Comparison of ENCODE assay signal across 25 cellular contexts in the genomic region with DNA sequence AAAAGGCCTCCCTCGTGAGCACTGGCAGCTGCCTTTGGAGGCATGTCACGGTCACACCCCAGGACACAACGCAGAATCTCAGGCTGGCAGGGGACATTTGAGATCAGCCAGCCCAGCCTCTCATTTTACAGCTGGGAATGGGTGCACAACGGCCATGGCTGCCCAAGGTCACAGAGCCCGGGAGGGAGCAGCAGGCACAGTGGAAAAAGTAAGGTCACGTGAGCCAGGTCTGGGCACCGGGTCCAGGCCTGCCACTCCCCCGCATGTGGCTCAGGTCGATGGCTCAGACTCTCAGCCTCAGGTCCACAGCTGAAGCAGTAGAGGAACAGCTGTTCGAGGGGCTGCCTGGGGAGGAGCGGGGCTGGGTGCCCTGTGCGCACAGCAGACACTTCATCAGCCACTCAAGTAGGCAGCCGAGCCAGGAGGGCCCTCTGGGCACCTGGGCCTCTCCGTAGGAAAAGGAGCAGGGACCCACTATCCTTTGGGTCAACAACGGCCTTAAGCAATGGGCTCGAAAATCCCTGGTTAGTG.
DNase-seq lines count a peak whose midpoint lies in the region; ATAC-seq and TF ChIP-seq lines count a peak whose summit lies in the region.
"Had no signal": no experiment of that assay in that cellular context is flagged by ENCODE, and none has a peak within 500 bp of the region (broad histone marks: within the 10 kb centered on the region; RNA-seq: fewer than 3 reads in every experiment).

No MANE protein-coding gene starts in this region.

- intact Hi-C loops in spleen (cut with DNase I; ENCODE audit: low total_unique reads): no loop called here
- intact Hi-C loops in adrenal gland (cut with DNase I): no loop called here

- peak; percentile 27 for ATAC-seq in left lobe of liver
- no peak for ATAC-seq in HG02852 (IDR thresholded peaks at IDR 0.05; ENCODE audit: unreplicated experiment)
- ATAC-seq: WTC11 had no signal

- H3K27ac Mint-ChIP-seq in chondrocyte (ENCODE audit: unreplicated experiment): no peak overlapping the region
- no peak overlapping the region for H3K27ac Mint-ChIP-seq in type B pancreatic cell
- H3K27ac Mint-ChIP-seq: activated T-helper 2 cell treated with anti-CD3 and anti-CD28 coated beads, Interferon-gamma antibody, Interleukin-2, Interleukin-4, amounts not matched to agents 10 μg/mL and 5 μg/mL and 100 μg/mL, durations not matched to agents 14 hours and 24 hours and 36 hours; CD4-positive, CD25-positive, alpha-beta regulatory T cell; WTC11 had no signal

- H3K27me3 Mint-ChIP-seq in chondrocyte (ENCODE audit: low read depth): no peaks in the 10 kb centered on the region
- H3K27me3 Mint-ChIP-seq in type B pancreatic cell: no peaks in the 10 kb centered on the region
- H3K27me3 Mint-ChIP-seq: CD4-positive, CD25-positive, alpha-beta regulatory T cell; central memory CD8-positive, alpha-beta T cell had no signal

- no peaks in the 10 kb centered on the region for H3K9me3 Mint-ChIP-seq in chondrocyte (ENCODE audit: low read depth)
- no peaks in the 10 kb centered on the region for H3K9me3 Mint-ChIP-seq in type B pancreatic cell
- H3K9me3 Mint-ChIP-seq: activated T-helper 2 cell treated with anti-CD3 and anti-CD28 coated beads, Interferon-gamma antibody, Interleukin-2, Interleukin-4, amounts not matched to agents 10 μg/mL and 5 μg/mL and 100 μg/mL, durations not matched to agents 14 hours and 24 hours and 36 hours; CD4-positive, CD25-positive, alpha-beta regulatory T cell; central memory CD8-positive, alpha-beta T cell; WTC11 had no signal

- no peaks in the 10 kb centered on the region for H3K4me1 Mint-ChIP-seq in chondrocyte (ENCODE audit: low read depth)
- no peaks in the 10 kb centered on the region for H3K4me1 Mint-ChIP-seq in type B pancreatic cell (ENCODE audit: unreplicated experiment)
- H3K4me1 Mint-ChIP-seq: CD4-positive, CD25-positive, alpha-beta regulatory T cell; central memory CD8-positive, alpha-beta T cell; WTC11 had no signal

- 81 to 85% (median 84%) methylated on average over 15 to 16 of the region's 16 CpGs for WGBS in spleen, 5 donors
- WGBS in adrenal gland, 4 donors: 75 to 83% (median 79%) methylated on average over 16 of the region's 16 CpGs

- DNase-seq in activated CD4-positive, CD25-positive, alpha-beta regulatory T cell treated with anti-CD3 and anti-CD28 coated beads, Interleukin-2, amount 50 U/mL, for 72 hours: peak; percentile 28
- no peak for DNase-seq in activated CD4-positive, CD25-positive, alpha-beta regulatory T cell (lab: John Stamatoyannopoulos, UW)
- peak; percentile 99 for DNase-seq in chondrocyte (ENCODE audit: low spot score)
- no peak for DNase-seq in left lobe of liver (ENCODE audit: low spot score)
- DNase-seq in spleen: peak; percentile 83
- DNase-seq in adrenal gland: no peak
- no peak for DNase-seq in type B pancreatic cell (ENCODE audit: extremely low spot score, unreplicated experiment)
- DNase-seq: activated CD4-positive, alpha-beta T cell treated with anti-CD3 and anti-CD28 coated beads, Interleukin-2, amount 50 U/mL, for 48 hours; CD4-positive, CD25-positive, alpha-beta regulatory T cell; HCEC 1CT; mammary epithelial cell; NCI-H1417 treated with DMSO at 0.1 percent for 48 hours; NCI-H2081; NCI-H226; nucleus accumbens; SJCRH30; small intestine; stimulated activated CD4-positive, alpha-beta T cell treated with anti-CD3 and anti-CD28 coated beads, Interleukin-2, amount 100 ng/mL, for 24 hours; T1000 had no signal

- H3K9me3 ChIP-seq in spleen (peaks cover 0 to 67% (median 38%) of the 10 kb centered on the region in 8 donors), adrenal gland (replicated peaks in 1 of 3) (no peaks in the 10 kb centered on the region)
- H3K9me3 ChIP-seq: SJCRH30 had no signal

- H3K27ac ChIP-seq in spleen (no peak overlapping the region), adrenal gland (no peak overlapping the region)
- H3K27ac ChIP-seq: 22Rv1, KMS-11, SJCRH30 had no signal

- no peaks in the 10 kb centered on the region for H3K27me3 ChIP-seq in spleen (replicated peaks in 1 of 7)
- no peaks in the 10 kb centered on the region for H3K27me3 ChIP-seq in adrenal gland

- H3K4me3 ChIP-seq in spleen (no peak overlapping the region), adrenal gland (no peak overlapping the region)
- H3K4me3 ChIP-seq: SJCRH30 had no signal

- H3K4me3 Mint-ChIP-seq in chondrocyte (ENCODE audit: unreplicated experiment) (no peak overlapping the region), type B pancreatic cell (no peak overlapping the region)
- H3K4me3 Mint-ChIP-seq: CD4-positive, CD25-positive, alpha-beta regulatory T cell; central memory CD8-positive, alpha-beta T cell; WTC11 had no signal

- TF ChIP-seq CTCF in chondrocyte (IDR thresholded peaks at IDR 0.05) (no peak), spleen (IDR thresholded peaks at IDR 0.05 in 8 of 11, conservative IDR thresholded peaks at IDR 0.05 in 3 of 11) (no peak), adrenal gland (IDR thresholded peaks at IDR 0.05) (no peak), type B pancreatic cell (conservative IDR thresholded peaks at IDR 0.05) (no peak)

- no peak for TF ChIP-seq POLR2A in spleen (IDR thresholded peaks at IDR 0.05)
- TF ChIP-seq POLR2A in adrenal gland (IDR thresholded peaks at IDR 0.05): no peak

- H3K36me3 ChIP-seq in spleen (no peaks in the 10 kb centered on the region), adrenal gland (replicated peaks in 1 of 2) (no peaks in the 10 kb centered on the region)
- H3K36me3 ChIP-seq: SJCRH30 had no signal

- H3K4me1 ChIP-seq in spleen (no peaks in the 10 kb centered on the region), adrenal gland (replicated peaks in 1 of 2) (no peaks in the 10 kb centered on the region)
- H3K4me1 ChIP-seq: SJCRH30 had no signal

- H3K36me3 Mint-ChIP-seq in chondrocyte (ENCODE audit: low read depth): no peaks in the 10 kb centered on the region
- H3K36me3 Mint-ChIP-seq in type B pancreatic cell: no peaks in the 10 kb centered on the region
- H3K36me3 Mint-ChIP-seq: CD4-positive, CD25-positive, alpha-beta regulatory T cell; WTC11 had no signal

Comparison
In these comparisons a context has a peak if more than half of its experiments do, and no peak if none do; other contexts are left out.
1. DNase-seq: peak in activated CD4-positive, CD25-positive, alpha-beta regulatory T cell treated with anti-CD3 and anti-CD28 coated beads, Interleukin-2, amount 50 U/mL, for 72 hours (single experiment), chondrocyte (single experiment) and spleen (single experiment); none in activated CD4-positive, CD25-positive, alpha-beta regulatory T cell (0 of 4), left lobe of liver (single experiment), adrenal gland (0 of 7) and type B pancreatic cell (single experiment).